In genomic region chr4:189974056-189974455, GRCh38 we compare ENCODE assay signal across 15 cellular contexts. TPM values are rescaled to one million over a fixed set of nuclear protein-coding genes. Genes with fewer than 3 reads are reported as not detected.
DNase-seq lines count a peak whose midpoint lies in the region; ATAC-seq, FAIRE-seq and TF ChIP-seq lines count a peak whose summit lies in the region.
"Had no signal": no experiment of that assay in that cellular context is flagged by ENCODE, and none has a peak within 500 bp of the region (broad histone marks: within the 10 kb centered on the region; RNA-seq: fewer than 3 reads in every experiment).

No MANE protein-coding gene starts in this region.

- no peak for TF ChIP-seq EP300 in A549 (IDR thresholded peaks at IDR 0.05)

- H3K27me3 Mint-ChIP-seq in naive thymus-derived CD4-positive, alpha-beta T cell, result peaks cover 3 to 23% (median 13%) of the 10 kb centered on the region in 5 donors

- TF ChIP-seq POLR2A in A549 (IDR thresholded peaks at IDR 0.05; ENCODE audit: low read length), result no peak

- no peaks in the 10 kb centered on the region for H3K4me1 ChIP-seq in A549
- H3K4me1 ChIP-seq in OCI-LY3 (ENCODE audit: low read length), result no peaks in the 10 kb centered on the region
- H3K4me1 ChIP-seq in naive thymus-derived CD4-positive, alpha-beta T cell (ENCODE audit: control insufficient read depth in 2 of 2, insufficient read depth in 2 of 2, low read length in 2 of 2), result no peaks in the 10 kb centered on the region
- H3K4me1 ChIP-seq: BLaER1, spleen had no signal

- ATAC-seq in A549, result no peak
- no peak for ATAC-seq in naive thymus-derived CD4-positive, alpha-beta T cell
- no peak for ATAC-seq in GM21786 (IDR thresholded peaks at IDR 0.05; ENCODE audit: unreplicated experiment)
- ATAC-seq: activated T-cell treated with anti-CD3 and anti-CD28 coated beads, Interleukin-2, amount 50 U/mL, for 72 hours; mucosa of descending colon had no signal

- TF ChIP-seq CTCF in A549 (IDR thresholded peaks at IDR 0.05) (peak; percentile 42), GM12874 (IDR thresholded peaks at IDR 0.05; ENCODE audit: insufficient read depth, low read depth, low read length) (peak; percentile 21; the same call in 1 of the 2 replicates), OCI-LY3 (IDR thresholded peaks at IDR 0.05; ENCODE audit: low read depth, low read length) (peak; percentile 26; the same call in 1 of the 2 replicates), fibroblast of the aortic adventitia (IDR thresholded peaks at IDR 0.05; ENCODE audit: insufficient read depth, low read length) (no peak)

- no peaks in the 10 kb centered on the region for H3K36me3 ChIP-seq in OCI-LY3 (replicated peaks; ENCODE audit: low read depth, low read length)
- no peaks in the 10 kb centered on the region for H3K36me3 ChIP-seq in naive thymus-derived CD4-positive, alpha-beta T cell (ENCODE audit: control insufficient read depth in 2 of 3, insufficient read depth in 3 of 3, low read length in 3 of 3)
- H3K36me3 ChIP-seq: BLaER1, spleen had no signal

- no peak overlapping the region for H3K9ac ChIP-seq in OCI-LY3 (ENCODE audit: low read length)
- H3K9ac ChIP-seq: BLaER1 had no signal

- intact Hi-C loops in naive thymus-derived CD4-positive, alpha-beta T cell (cut with micrococcal nuclease), result no loop called here

- no peaks in the 10 kb centered on the region for H4K20me1 ChIP-seq in OCI-LY3 (ENCODE audit: insufficient read depth, low read length)
- H4K20me1 ChIP-seq: BLaER1 had no signal

- DNase-seq in A549 (ENCODE audit: low read depth in 1 of 2, low spot score in 1 of 2) (peak; percentile 6 to 43), fibroblast of the aortic adventitia (ENCODE audit: low read depth) (peak; percentile 0), NCI-H1694 (lab: John Stamatoyannopoulos, UW) (no peak)
- DNase-seq in naive thymus-derived CD4-positive, alpha-beta T cell, result no peak
- no peak for DNase-seq in central memory CD4-positive, alpha-beta T cell
- DNase-seq: caudate nucleus; mucosa of descending colon; NCI-H146; NK-92 treated with Interleukin-12 subunit alpha and Interleukin-12 subunit beta, amount 100 ng/mL, for 24 hours; spleen had no signal

- H3K27ac Mint-ChIP-seq in naive thymus-derived CD4-positive, alpha-beta T cell, result no peak overlapping the region
- H3K27ac Mint-ChIP-seq: activated T-cell treated with anti-CD3 and anti-CD28 coated beads, Interleukin-2, amount 50 U/mL, for 72 hours had no signal

- CTCF ChIA-PET in A549 (lab: Yijun Ruan, JAX), result interaction anchor here (1.1 kb wide), 1 partner anchor 40 kb away, joined by 3 read pairs; no protein-coding TSS in a partner anchor
- CTCF ChIA-PET in naive thymus-derived CD4-positive, alpha-beta T cell (lab: Charles Lee), result no interaction called here

- peaks cover 0 to 18% (median 5%) of the 10 kb centered on the region in 11 donors for H3K9me3 Mint-ChIP-seq in naive thymus-derived CD4-positive, alpha-beta T cell
- H3K9me3 Mint-ChIP-seq: activated T-cell treated with anti-CD3 and anti-CD28 coated beads, Interleukin-2, amount 50 U/mL, for 72 hours had no signal

- H3K4me1 Mint-ChIP-seq in naive thymus-derived CD4-positive, alpha-beta T cell, result no peaks in the 10 kb centered on the region

- H3K4me3 ChIP-seq in A549, result no peak overlapping the region
- H3K4me3 ChIP-seq in OCI-LY3 (ENCODE audit: low read length), result no peak overlapping the region
- no peak overlapping the region for H3K4me3 ChIP-seq in fibroblast of the aortic adventitia (ENCODE audit: low read depth, low read length)
- no peak overlapping the region for H3K4me3 ChIP-seq in naive thymus-derived CD4-positive, alpha-beta T cell (ENCODE audit: low read length)
- H3K4me3 ChIP-seq: BLaER1, mucosa of descending colon, spleen had no signal

- no peaks in the 10 kb centered on the region for H3K79me2 ChIP-seq in OCI-LY3 (ENCODE audit: low read length)

- H3K4me2 ChIP-seq in A549 (no peak overlapping the region), OCI-LY3 (ENCODE audit: low read length) (no peak overlapping the region)
- H3K4me2 ChIP-seq: BLaER1 had no signal

- H3K27me3 ChIP-seq in OCI-LY3 (ENCODE audit: low read depth, low read length), result no peaks in the 10 kb centered on the region
- no peaks in the 10 kb centered on the region for H3K27me3 ChIP-seq in naive thymus-derived CD4-positive, alpha-beta T cell (ENCODE audit: control insufficient read depth in 2 of 2, insufficient read depth in 2 of 2, low read length in 2 of 2)
- H3K27me3 ChIP-seq: BLaER1, spleen had no signal

- FAIRE-seq in A549 (lab: Jason Lieb, UNC), result no peak

- 13% methylated on average over 5 of the region's 5 CpGs for WGBS in A549 (ENCODE audit: missing lambda C conversion rate)

- TF ChIP-seq RAD21 in A549 (conservative IDR thresholded peaks at IDR 0.05 in 1 of 2, IDR thresholded peaks at IDR 0.05 in 1 of 2), result peak; percentile 9 to 18; a peak in 1 of 5 replicates

- H3K36me3 Mint-ChIP-seq in naive thymus-derived CD4-positive, alpha-beta T cell, result no peaks in the 10 kb centered on the region

- H3K27ac ChIP-seq in A549 (no peak overlapping the region), OCI-LY3 (ENCODE audit: low read length) (no peak overlapping the region)
- H3K27ac ChIP-seq in naive thymus-derived CD4-positive, alpha-beta T cell (ENCODE audit: low read depth, low read length), result no peak overlapping the region
- H3K27ac ChIP-seq: BLaER1, spleen had no signal

- H3K4me3 Mint-ChIP-seq in naive thymus-derived CD4-positive, alpha-beta T cell, result no peak overlapping the region
- H3K4me3 Mint-ChIP-seq: activated T-cell treated with anti-CD3 and anti-CD28 coated beads, Interleukin-2, amount 50 U/mL, for 72 hours had no signal

- H2AFZ ChIP-seq in OCI-LY3 (ENCODE audit: low read depth, low read length), result no peak overlapping the region

- no peaks in the 10 kb centered on the region for H3K9me3 ChIP-seq in A549
- H3K9me3 ChIP-seq in OCI-LY3 (ENCODE audit: insufficient read depth, low read length), result no peaks in the 10 kb centered on the region
- H3K9me3 ChIP-seq in naive thymus-derived CD4-positive, alpha-beta T cell (ENCODE audit: control insufficient read depth in 2 of 3, low read length in 3 of 3), result no peaks in the 10 kb centered on the region
- H3K9me3 ChIP-seq: mucosa of descending colon had no signal

- POLR2A ChIA-PET in A549 (lab: Yijun Ruan, JAX), result interaction anchor here (1.1 kb wide), 1 partner anchor 47 kb away, joined by 4 read pairs; no protein-coding TSS in a partner anchor
- POLR2A ChIA-PET in naive thymus-derived CD4-positive, alpha-beta T cell (lab: Charles Lee), result no interaction called here

TF ChIP-seq in A549, 52 proteins besides CTCF, POLR2A, EP300 and RAD21:
- TF ChIP-seq SMC3 (IDR thresholded peaks at IDR 0.05) (peak; percentile 25; the same call in 1 of the 3 replicates), GATA3 (IDR thresholded peaks at IDR 0.05; ENCODE audit: borderline replicate concordance) (no peak), RNF2 (IDR thresholded peaks at IDR 0.05; ENCODE audit: borderline replicate concordance, low read depth) (no peak)

RNA-seq across cellular contexts. Expression of gene FRG1, which starts 33.4 kb away (rescaled TPM):
- polyA plus RNA-seq in A549 (2011; rRNA removed) (13.3 and 26.0 TPM in 2 replicates), A549 (2017; fragmentation: RNase III; extraction: RNeasy Plus Mini Kit Qiagen cat#74134 plus additional on column Dnase treatment) (29.1 to 31.0 TPM (median 30.5 TPM) in 3 replicates)
- polyA plus RNA-seq in A549 (2012; cell fraction: cytosol; rRNA removed), result 6.1 and 8.4 TPM in 2 replicates
- polyA plus RNA-seq in A549 (2012; cell fraction: nucleus; rRNA removed), result 2.8 and 5.5 TPM in 2 replicates
- polyA minus RNA-seq in A549 (2011; rRNA and poly(A)+ RNA removed), result 3.0 and 3.7 TPM in 2 replicates
- 47.6 and 179 TPM in 2 replicates for total RNA-seq in fibroblast of the aortic adventitia (ENCODE audit: low replicate concordance)
- 10 to 100 TPM; 45.0 to 75.0 (median 55.2) TPM for total RNA-seq in naive thymus-derived CD4-positive, alpha-beta T cell
- 10 to 100 TPM; 54.4 to 55.1 TPM for polyA plus RNA-seq in naive thymus-derived CD4-positive, alpha-beta T cell

RNA-seq across cellular contexts. Expression of gene FRG2, which starts 53.0 kb away (rescaled TPM):
- polyA plus RNA-seq in A549 (2011; rRNA removed) (not detected in 2 replicates), A549 (2017; fragmentation: RNase III; extraction: RNeasy Plus Mini Kit Qiagen cat#74134 plus additional on column Dnase treatment) (not detected in 3 replicates)
- polyA plus RNA-seq in A549 (2012; cell fraction: cytosol; rRNA removed), result not detected in 2 replicates
- not detected in 2 replicates for polyA plus RNA-seq in A549 (2012; cell fraction: nucleus; rRNA removed)
- polyA minus RNA-seq in A549 (2011; rRNA and poly(A)+ RNA removed), result not detected in 2 replicates
- not detected in 2 replicates for total RNA-seq in fibroblast of the aortic adventitia (ENCODE audit: low replicate concordance)
- total RNA-seq in naive thymus-derived CD4-positive, alpha-beta T cell, result not detected
- polyA plus RNA-seq in naive thymus-derived CD4-positive, alpha-beta T cell, result not detected
- total RNA-seq: activated T-cell treated with anti-CD3 and anti-CD28 coated beads, Interleukin-2, amount 50 U/mL, for 72 hours; mucosa of descending colon; spleen had no signal
- polyA plus RNA-seq: spleen had no signal

Comparison
In these comparisons a context has a peak if more than half of its experiments do, and no peak if none do; other contexts are left out.
1. DNase-seq: peak in A549 (2 of 2) and fibroblast of the aortic adventitia (single experiment); none in naive thymus-derived CD4-positive, alpha-beta T cell (0 of 9), central memory CD4-positive, alpha-beta T cell (single experiment) and NCI-H1694 (single experiment).